35 cellular contexts compared by ENCODE assay signal in the genomic region with DNA sequence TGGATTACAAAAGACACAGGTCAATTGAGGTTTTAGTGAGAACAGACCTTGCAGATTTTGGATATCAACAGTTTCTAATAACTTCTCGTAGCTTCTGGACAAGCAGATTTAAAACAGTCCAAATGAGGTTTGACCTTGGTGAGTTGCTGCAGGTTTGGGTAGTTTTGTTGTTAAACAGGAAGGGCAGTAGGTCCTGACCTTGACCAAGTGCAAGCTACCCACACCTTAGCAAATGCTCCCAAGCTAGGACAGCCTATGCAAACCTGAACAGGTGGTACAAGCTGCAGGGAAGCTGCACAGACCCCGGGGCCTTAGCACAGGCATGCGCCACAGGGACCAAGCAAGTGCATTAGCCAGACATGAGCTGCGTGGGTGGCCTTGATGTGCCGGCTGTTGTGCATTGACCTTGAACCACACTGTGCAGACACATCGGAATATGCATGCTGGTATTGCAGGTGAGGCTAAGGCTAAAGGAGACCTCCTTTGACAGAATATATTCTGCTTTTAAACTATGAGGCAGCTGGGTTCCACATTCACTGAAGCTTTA. TPM values are rescaled to one million over a fixed set of nuclear protein-coding genes. Genes with fewer than 3 reads are reported as not detected.
DNase-seq lines count a peak whose midpoint lies in the region; ATAC-seq, FAIRE-seq and TF ChIP-seq lines count a peak whose summit lies in the region.
"Had no signal": no experiment of that assay in that cellular context is flagged by ENCODE, and none has a peak within 500 bp of the region (broad histone marks: within the 10 kb centered on the region; RNA-seq: fewer than 3 reads in every experiment).

No MANE protein-coding gene starts in this region.

- TF ChIP-seq CTCF in HepG2 (CRISPR knock-in tag; IDR thresholded peaks at IDR 0.05) (no peak), right lobe of liver (IDR thresholded peaks at IDR 0.05) (no peak), chondrocyte (IDR thresholded peaks at IDR 0.05) (no peak), type B pancreatic cell (conservative IDR thresholded peaks at IDR 0.05) (no peak)

- no TSS peak for BruUV-seq in HepG2 (replicated peaks; lab: Mats Ljungman, UMichigan)

- POLR2A ChIA-PET in HepG2 (lab: Yijun Ruan, JAX): no interaction called here

- no peak overlapping the region for H3K4me2 ChIP-seq in HepG2 (ENCODE audit: low read depth, low read length)
- H3K4me2 ChIP-seq: A549; BLaER1; BLaER1 treated with 17β-estradiol and CSF1 and Interleukin-3, amounts not matched to agents 10 nM and 100 nM had no signal

- H3K36me3 ChIP-seq in HepG2 (replicated peaks in 1 of 2; ENCODE audit: control insufficient read depth in 1 of 2, insufficient read depth in 2 of 2, low read length in 2 of 2): no peaks in the 10 kb centered on the region
- no peaks in the 10 kb centered on the region for H3K36me3 ChIP-seq in right lobe of liver
- H3K36me3 ChIP-seq: BE2C; BLaER1 treated with 17β-estradiol and CSF1 and Interleukin-3, amounts not matched to agents 10 nM and 100 nM had no signal

- H3K79me2 ChIP-seq in HepG2 (ENCODE audit: insufficient read depth, low read length): no peaks in the 10 kb centered on the region

- H3K4me3 Mint-ChIP-seq in chondrocyte (ENCODE audit: unreplicated experiment) (no peak overlapping the region), type B pancreatic cell (no peak overlapping the region)
- H3K4me3 Mint-ChIP-seq: B cell; CD14-positive monocyte; CD4-positive, alpha-beta memory T cell; CD4-positive, alpha-beta T cell; CD4-positive, CD25-positive, alpha-beta regulatory T cell; CD8-positive, alpha-beta memory T cell; CD8-positive, alpha-beta T cell had no signal

- H3K4me1 Mint-ChIP-seq in chondrocyte (ENCODE audit: low read depth): no peaks in the 10 kb centered on the region
- peaks cover 4% of the 10 kb centered on the region for H3K4me1 Mint-ChIP-seq in type B pancreatic cell (ENCODE audit: unreplicated experiment)
- H3K4me1 Mint-ChIP-seq: B cell; CD14-positive monocyte; CD4-positive, alpha-beta memory T cell; CD4-positive, CD25-positive, alpha-beta regulatory T cell; CD8-positive, alpha-beta memory T cell had no signal

- H3K9me3 ChIP-seq in HepG2 (ENCODE audit: low read length) (no peaks in the 10 kb centered on the region), right lobe of liver (no peaks in the 10 kb centered on the region)
- H3K9me3 ChIP-seq: A549, BE2C, Caco-2 had no signal

- H3K9ac ChIP-seq in HepG2 (ENCODE audit: insufficient read depth, low read depth, low read length): no peak overlapping the region
- H3K9ac ChIP-seq: BLaER1; BLaER1 treated with 17β-estradiol and CSF1 and Interleukin-3, amounts not matched to agents 10 nM and 100 nM had no signal

- H3K9me3 Mint-ChIP-seq in chondrocyte (ENCODE audit: low read depth) (no peaks in the 10 kb centered on the region), type B pancreatic cell (peaks cover 5% of the 10 kb centered on the region)
- H3K9me3 Mint-ChIP-seq: CD4-positive, alpha-beta T cell; CD4-positive, CD25-positive, alpha-beta regulatory T cell; CD8-positive, alpha-beta memory T cell; CD8-positive, alpha-beta T cell had no signal

- H3K27me3 ChIP-seq in HepG2 (ENCODE audit: control insufficient read depth in 1 of 2, insufficient read depth in 2 of 2, low read length in 2 of 2): peaks cover 3 to 32% of the 10 kb centered on the region in 2 experiments; a peak in 3 of 5 replicates
- no peaks in the 10 kb centered on the region for H3K27me3 ChIP-seq in right lobe of liver
- H3K27me3 ChIP-seq: BE2C; BLaER1; BLaER1 treated with 17β-estradiol and CSF1 and Interleukin-3, amounts not matched to agents 10 nM and 100 nM had no signal

- no peak overlapping the region for H2AFZ ChIP-seq in HepG2 (ENCODE audit: low read length)

- H3K4me3 ChIP-seq in HepG2 (replicated peaks in 1 of 3; ENCODE audit: insufficient read depth in 1 of 3, low read depth in 2 of 3, low read length in 3 of 3): no peak overlapping the region
- H3K4me3 ChIP-seq in right lobe of liver: no peak overlapping the region
- H3K4me3 ChIP-seq: A549; BLaER1; BLaER1 treated with 17β-estradiol and CSF1 and Interleukin-3, amounts not matched to agents 10 nM and 100 nM had no signal

- no peak for TF ChIP-seq POLR2A in HepG2 (IDR thresholded peaks at IDR 0.05; ENCODE audit: insufficient read depth in 1 of 2, low read depth in 2 of 2, low read length in 2 of 2)
- no peak for TF ChIP-seq POLR2A in right lobe of liver (IDR thresholded peaks at IDR 0.05)

- no peak overlapping the region for H3K27ac Mint-ChIP-seq in chondrocyte (ENCODE audit: unreplicated experiment)
- no peak overlapping the region for H3K27ac Mint-ChIP-seq in type B pancreatic cell
- H3K27ac Mint-ChIP-seq: B cell; CD14-positive monocyte; CD4-positive, alpha-beta memory T cell; CD4-positive, alpha-beta T cell; CD4-positive, CD25-positive, alpha-beta regulatory T cell; CD8-positive, alpha-beta memory T cell; CD8-positive, alpha-beta T cell had no signal

- TF ChIP-seq RAD21 in HepG2 (CRISPR knock-in tag; IDR thresholded peaks at IDR 0.05): no peak

- DNase-seq in HepG2 (ENCODE audit: low spot score) (no peak), right lobe of liver (no peak), chondrocyte (ENCODE audit: low spot score) (peak; percentile 43), type B pancreatic cell (ENCODE audit: extremely low spot score, unreplicated experiment) (peak; percentile 58), cerebellar nuclear complex (lab: John Stamatoyannopoulos, UW) (no peak), T-helper 1 cell (no peak)
- DNase-seq: 8988T; ACHN; AML-193; BE2C; C1 segment of cervical spinal cord; Caco-2; Calu3; CD4-positive, alpha-beta memory T cell; CD4-positive, alpha-beta T cell; CD4-positive, CD25-positive, alpha-beta regulatory T cell; CD8-positive, alpha-beta memory T cell; CD8-positive, alpha-beta T cell; COR-L47; DMS 273 treated with DMSO at 0.1 percent for 48 hours; DMS153; DMS53; DMS79; DMS79 treated with DMSO at 0.1 percent for 48 hours; DND-41; EL had no signal

- in situ Hi-C loops in HepG2 (cut with HindIII; ENCODE audit: extremely low pct_ligation_motif_present, low pct_unique_long_range_greater_than_20kb): no loop called here

- 16% methylated on average over 6 of the region's 6 CpGs for WGBS in HepG2 (ENCODE audit: low lambda C conversion rate)
- WGBS in right lobe of liver (ENCODE audit: insufficient coverage, low coverage, low lambda C conversion rate, missing lambda C conversion rate): 81% methylated on average over 4 of the region's 6 CpGs

- CTCF ChIA-PET in HepG2 (lab: Yijun Ruan, JAX; ENCODE audit: low intra/inter-chr PET ratio, low total read pairs): no interaction called here

- H3K27me3 Mint-ChIP-seq in chondrocyte (ENCODE audit: low read depth): peaks cover 8% of the 10 kb centered on the region
- no peaks in the 10 kb centered on the region for H3K27me3 Mint-ChIP-seq in type B pancreatic cell
- H3K27me3 Mint-ChIP-seq: CD4-positive, CD25-positive, alpha-beta regulatory T cell had no signal

- ATAC-seq in HepG2: peak; percentile 69
- ATAC-seq in right lobe of liver: no peak
- ATAC-seq: A549; CD8-positive, alpha-beta T cell had no signal

- no peak for TF ChIP-seq EP300 in HepG2 (IDR thresholded peaks at IDR 0.05; ENCODE audit: low read depth in 2 of 2, low read length in 2 of 2)
- TF ChIP-seq EP300 in HepG2 (CRISPR knock-in tag; IDR thresholded peaks at IDR 0.05; ENCODE audit: borderline replicate concordance): no peak

- no peaks in the 10 kb centered on the region for H3K36me3 Mint-ChIP-seq in chondrocyte (ENCODE audit: low read depth)
- no peaks in the 10 kb centered on the region for H3K36me3 Mint-ChIP-seq in type B pancreatic cell
- H3K36me3 Mint-ChIP-seq: CD14-positive monocyte; CD4-positive, alpha-beta memory T cell; CD4-positive, CD25-positive, alpha-beta regulatory T cell; CD8-positive, alpha-beta memory T cell; CD8-positive, alpha-beta T cell had no signal

- FAIRE-seq in HepG2 (lab: Jason Lieb, UNC): peak; percentile 26
- FAIRE-seq: A204.1, A549, D721Med had no signal

- H3K27ac ChIP-seq in HepG2 (ENCODE audit: extremely low read length, insufficient read depth, low read length) (no peak overlapping the region), right lobe of liver (no peak overlapping the region)
- H3K27ac ChIP-seq: 22Rv1; A549; BLaER1; BLaER1 treated with 17β-estradiol and CSF1 and Interleukin-3, amounts not matched to agents 10 nM and 100 nM; C4-2B had no signal

- H3K4me1 ChIP-seq in HepG2 (ENCODE audit: insufficient read depth, low read length) (peaks cover 18% of the 10 kb centered on the region), right lobe of liver (no peaks in the 10 kb centered on the region)
- H3K4me1 ChIP-seq: BE2C; BLaER1; BLaER1 treated with 17β-estradiol and CSF1 and Interleukin-3, amounts not matched to agents 10 nM and 100 nM had no signal

- intact Hi-C loops in HepG2 (cut with micrococcal nuclease; ENCODE audit: unreplicated experiment): no loop called here
- intact Hi-C loops in right lobe of liver (cut with DNase I): no loop called here

- no peaks in the 10 kb centered on the region for H4K20me1 ChIP-seq in HepG2 (ENCODE audit: insufficient read depth, low read length)
- H4K20me1 ChIP-seq: BLaER1; BLaER1 treated with 17β-estradiol and CSF1 and Interleukin-3, amounts not matched to agents 10 nM and 100 nM had no signal

RNA-seq across cellular contexts. Expression of a gene that starts 40.2 kb away (rescaled TPM):
- total RNA-seq in HepG2 (2016; rRNA removed; fragmentation: Illumina TruSeq; extraction: Trizol): 21.2 and 21.3 TPM in 2 replicates
- total RNA-seq in HepG2 (2016; cell fraction: cytosol; rRNA removed; fragmentation: Illumina TruSeq; extraction: Trizol; ENCODE audit: low read depth): 15.6 and 16.1 TPM in 2 replicates
- 20.4 and 23.5 TPM in 2 replicates for total RNA-seq in HepG2 (2016; cell fraction: insoluble cytoplasmic fraction; rRNA removed; fragmentation: Illumina TruSeq; extraction: Trizol)
- 27.1 and 28.5 TPM in 2 replicates for total RNA-seq in HepG2 (2016; cell fraction: membrane; rRNA removed; fragmentation: Illumina TruSeq; extraction: Trizol)
- 28.8 and 34.0 TPM in 2 replicates for total RNA-seq in HepG2 (2016; cell fraction: nucleus; rRNA removed; fragmentation: Illumina TruSeq; extraction: Trizol)
- 27.5 and 32.7 TPM in 2 replicates for polyA plus RNA-seq in HepG2 (2011; rRNA removed)
- 19.3 and 22.2 TPM in 2 replicates for polyA plus RNA-seq in HepG2 (2011; cell fraction: cytosol; rRNA removed)
- polyA plus RNA-seq in HepG2 (2011; cell fraction: nucleus; rRNA removed): 33.7 and 43.0 TPM in 2 replicates
- polyA plus RNA-seq in HepG2 (2012): 20.5 and 29.8 TPM in 2 replicates
- polyA plus RNA-seq in HepG2 (2016; cell fraction: cytosol; fragmentation: Illumina TruSeq; extraction: Trizol; ENCODE audit: low read depth): 8.6 and 8.8 TPM in 2 replicates
- polyA plus RNA-seq in HepG2 (2016; cell fraction: insoluble cytoplasmic fraction; fragmentation: Illumina TruSeq; extraction: Trizol; ENCODE audit: low read depth): 21.8 and 25.4 TPM in 2 replicates
- polyA plus RNA-seq in HepG2 (2016; cell fraction: membrane; fragmentation: Illumina TruSeq; extraction: Trizol; ENCODE audit: low read depth): 26.9 and 28.8 TPM in 2 replicates
- 22.6 and 25.2 TPM in 2 replicates for polyA plus RNA-seq in HepG2 (2016; cell fraction: nucleus; fragmentation: Illumina TruSeq; extraction: Trizol; ENCODE audit: insufficient read depth, low read depth)
- 83.1 and 137 TPM in 2 replicates for polyA minus RNA-seq in HepG2 (2011; rRNA and poly(A)+ RNA removed; ENCODE audit: low replicate concordance)
- 22.7 and 29.5 TPM in 2 replicates for polyA minus RNA-seq in HepG2 (2011; cell fraction: cytosol; rRNA and poly(A)+ RNA removed)
- 111 and 113 TPM in 2 replicates for polyA minus RNA-seq in HepG2 (2011; cell fraction: nucleus; rRNA and poly(A)+ RNA removed)
- total RNA-seq in right lobe of liver: 10 to 100 TPM in 3 of 6 experiments, 1 to 10 TPM in 3; 8.1 to 11.2 (median 9.8) TPM
- 35.5 to 46.7 TPM (median 39.0 TPM) in 3 replicates for total RNA-seq in chondrocyte
- total RNA-seq in type B pancreatic cell (ENCODE audit: low replicate concordance): 46.3 and 52.7 TPM in 2 replicates
- total RNA-seq: B cell had no signal
- polyA plus RNA-seq: CD14-positive monocyte; CD4-positive, CD25-positive, alpha-beta regulatory T cell had no signal

Comparison
In these comparisons a context has a peak if more than half of its experiments do, and no peak if none do; other contexts are left out.
1. DNase-seq: peak in chondrocyte (single experiment) and type B pancreatic cell (single experiment); none in HepG2 (single experiment), right lobe of liver (0 of 3), cerebellar nuclear complex (0 of 2) and T-helper 1 cell (0 of 5).